In the genomic region with DNA sequence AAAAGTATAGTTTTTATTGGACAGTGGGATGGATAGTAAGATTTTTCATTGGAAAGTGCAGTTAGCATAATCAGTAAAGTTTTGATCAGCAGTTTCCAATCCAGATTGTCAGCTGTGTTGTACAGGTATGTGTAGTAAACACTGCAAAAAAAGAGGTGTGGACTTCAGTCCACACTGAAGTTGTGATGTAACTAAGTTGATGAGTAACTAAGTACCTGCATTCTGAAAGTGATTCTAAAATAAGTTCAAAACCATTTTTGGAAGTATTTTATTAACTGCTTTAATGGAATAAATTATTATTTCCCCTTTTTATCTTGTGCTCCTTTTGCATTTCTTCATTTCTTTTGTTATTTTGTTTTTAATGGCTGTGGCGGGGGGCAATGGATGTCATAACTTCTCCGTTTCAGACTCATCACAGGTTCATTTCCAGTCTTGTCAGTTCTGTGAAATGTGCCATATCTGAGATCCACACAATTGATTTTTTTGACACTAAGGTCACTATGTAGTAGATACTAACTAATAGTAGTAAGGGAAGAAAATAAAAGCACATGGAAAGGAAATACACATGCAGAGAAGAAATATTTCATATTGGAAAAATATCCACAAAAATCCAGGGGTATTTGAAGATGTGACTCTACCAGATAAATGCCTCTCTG, we compare ENCODE assay signal across 9 cellular contexts.
"Had no signal": no experiment of that assay in that cellular context is flagged by ENCODE, and none has a peak within 500 bp of the region (broad histone marks: within the 10 kb centered on the region; RNA-seq: fewer than 3 reads in every experiment).

No MANE protein-coding gene starts in this region.

- H3K4me3 ChIP-seq: GM23248, HAP-1, K562 had no signal

- H3K4me1 ChIP-seq: HAP-1 had no signal

- H3K27ac ChIP-seq: GM23248, HL-60 had no signal

- FAIRE-seq: K562 had no signal

- H3K27ac Mint-ChIP-seq: HFFc6 had no signal

- ATAC-seq: HCT116, K562 had no signal

- DNase-seq: GM23248, GOT3, H7, HFFc6, IMR-90 had no signal

- H3K9me3 ChIP-seq: HAP-1 had no signal

- H3K9ac ChIP-seq: GM23248 had no signal

- H3K36me3 ChIP-seq: HAP-1 had no signal

- H3K4me3 Mint-ChIP-seq: HFFc6 had no signal

- H2AFZ ChIP-seq: GM23248 had no signal
